ENCODE assay signal across 8 cellular contexts in genomic region chr22:39308614-39309363, GRCh38. TPM values are rescaled to one million over a fixed set of nuclear protein-coding genes. Genes with fewer than 3 reads are reported as not detected.
DNase-seq lines count a peak whose midpoint lies in the region; ATAC-seq lines count a peak whose summit lies in the region.

No MANE protein-coding gene starts in this region.

- H3K36me3 ChIP-seq in thymus (ENCODE audit: control insufficient read depth, insufficient read depth), result peaks cover 24% of the 10 kb centered on the region

- peaks cover 16% of the 10 kb centered on the region for H3K4me1 Mint-ChIP-seq in activated naive CD8-positive, alpha-beta T cell treated with anti-CD3 and anti-CD28 coated beads, Interleukin-2, amount 50 U/mL, for 24 hours

- peak overlapping the region; percentile 27 for H3K27ac Mint-ChIP-seq in activated naive CD8-positive, alpha-beta T cell treated with anti-CD3 and anti-CD28 coated beads, Interleukin-2, amount 50 U/mL, for 24 hours

- no peaks in the 10 kb centered on the region for H3K9me3 Mint-ChIP-seq in activated naive CD8-positive, alpha-beta T cell treated with anti-CD3 and anti-CD28 coated beads, Interleukin-2, amount 50 U/mL, for 24 hours

- DNase-seq in HS-27A (ENCODE audit: low read depth), result peak; percentile 88
- DNase-seq in activated naive CD8-positive, alpha-beta T cell treated with anti-CD3 and anti-CD28 coated beads, Interleukin-2, amount 50 U/mL, for 24 hours, result no peak
- DNase-seq in hepatic stellate cell (ENCODE audit: low spot score), result peak; percentile 94
- no peak for DNase-seq in NCI-H2227 treated with DMSO at 0.1 percent for 48 hours (lab: John Stamatoyannopoulos, UW)
- DNase-seq in NCI-H1105 (lab: John Stamatoyannopoulos, UW), result no peak
- DNase-seq in NCI-H1105 treated with DMSO at 0.1 percent for 48 hours (lab: John Stamatoyannopoulos, UW), result no peak

- peak overlapping the region; percentile 43 for H3K27ac ChIP-seq in thymus (ENCODE audit: low read depth)

- no peaks in the 10 kb centered on the region for H3K27me3 ChIP-seq in thymus (ENCODE audit: control insufficient read depth, insufficient read depth)

- H3K4me3 Mint-ChIP-seq in activated naive CD8-positive, alpha-beta T cell treated with anti-CD3 and anti-CD28 coated beads, Interleukin-2, amount 50 U/mL, for 24 hours, result peak overlapping the region; percentile 7

- WGBS in thymus, result 63% methylated on average over 24 of the region's 24 CpGs

- no peak for ATAC-seq in activated naive CD8-positive, alpha-beta T cell treated with anti-CD3 and anti-CD28 coated beads, Interleukin-2, amount 50 U/mL, for 24 hours
- ATAC-seq in GM18909 (IDR thresholded peaks at IDR 0.05; ENCODE audit: poor library complexity, unreplicated experiment), result no peak

- no peaks in the 10 kb centered on the region for H3K4me1 ChIP-seq in thymus (ENCODE audit: control insufficient read depth, insufficient read depth, low read length)

- H3K36me3 Mint-ChIP-seq in activated naive CD8-positive, alpha-beta T cell treated with anti-CD3 and anti-CD28 coated beads, Interleukin-2, amount 50 U/mL, for 24 hours (ENCODE audit: low read depth), result peaks cover 23% of the 10 kb centered on the region

- no peak overlapping the region for H3K4me3 ChIP-seq in thymus (ENCODE audit: low read length)

- no peaks in the 10 kb centered on the region for H3K9me3 ChIP-seq in thymus (ENCODE audit: control insufficient read depth)

- no peaks in the 10 kb centered on the region for H3K27me3 Mint-ChIP-seq in activated naive CD8-positive, alpha-beta T cell treated with anti-CD3 and anti-CD28 coated beads, Interleukin-2, amount 50 U/mL, for 24 hours

RNA-seq across cellular contexts. Expression of gene RPL3, which starts 10.6 kb away (rescaled TPM):
- 2,946 TPM for polyA plus RNA-seq in thymus

RNA-seq across cellular contexts. Expression of gene SYNGR1, which starts 41.0 kb away (rescaled TPM):
- 6.1 TPM for polyA plus RNA-seq in thymus

Comparison
In these comparisons a context has a peak if more than half of its experiments do, and no peak if none do; other contexts are left out.
1. DNase-seq: peak in HS-27A (single experiment) and hepatic stellate cell (single experiment); none in activated naive CD8-positive, alpha-beta T cell treated with anti-CD3 and anti-CD28 coated beads, Interleukin-2, amount 50 U/mL, for 24 hours (single experiment), NCI-H2227 treated with DMSO at 0.1 percent for 48 hours (single experiment), NCI-H1105 (single experiment) and NCI-H1105 treated with DMSO at 0.1 percent for 48 hours (single experiment).